22 cellular contexts compared by ENCODE assay signal in the genomic region with DNA sequence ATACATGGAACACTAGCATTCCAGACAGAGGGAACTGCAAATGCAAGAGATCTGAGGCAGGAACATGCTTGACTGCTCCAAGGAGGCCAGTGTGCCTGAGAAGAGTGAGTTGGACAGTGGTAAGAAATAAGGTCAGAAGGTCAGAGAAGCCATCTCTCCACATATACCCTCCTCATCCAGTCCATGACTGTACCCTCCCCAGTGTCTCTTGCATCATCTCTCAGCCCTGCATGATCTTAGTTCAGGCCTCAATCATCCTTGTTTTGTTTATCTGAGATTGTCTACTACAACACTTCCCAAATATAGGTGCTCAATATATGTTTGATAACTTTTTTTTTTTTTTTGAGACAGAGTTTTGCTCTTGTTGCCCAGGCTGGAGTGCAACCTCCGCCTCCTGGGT. TPM values are rescaled to one million over a fixed set of nuclear protein-coding genes. Genes with fewer than 3 reads are reported as not detected.
DNase-seq lines count a peak whose midpoint lies in the region; ATAC-seq, FAIRE-seq and TF ChIP-seq lines count a peak whose summit lies in the region.
"Had no signal": no experiment of that assay in that cellular context is flagged by ENCODE, and none has a peak within 500 bp of the region (broad histone marks: within the 10 kb centered on the region; RNA-seq: fewer than 3 reads in every experiment).

No MANE protein-coding gene starts in this region.

- H4K12ac ChIP-seq in trophoblast cell (ENCODE audit: low read depth, low read length): no peak overlapping the region

- no peak overlapping the region for H4K91ac ChIP-seq in trophoblast cell (ENCODE audit: low read depth, low read length)

- no peaks in the 10 kb centered on the region for H3K9me1 ChIP-seq in K562 (ENCODE audit: control insufficient read depth, insufficient read depth, low read length)

- peaks cover 11% of the 10 kb centered on the region for H3K9me3 Mint-ChIP-seq in activated naive CD4-positive, alpha-beta T cell treated with anti-CD3 and anti-CD28 coated beads, Interleukin-2, amount 10 ng/mL, durations not matched to agents 7 days and 5 days
- H3K9me3 Mint-ChIP-seq in activated naive CD4-positive, alpha-beta T cell treated with anti-CD3 and anti-CD28 coated beads for 36 hours: peaks cover 9% of the 10 kb centered on the region

- no peaks in the 10 kb centered on the region for H4K20me1 ChIP-seq in K562 (replicated peaks; ENCODE audit: control insufficient read depth, insufficient read depth, low read length)

- TF ChIP-seq POLR2A in K562 (conservative IDR thresholded peaks at IDR 0.05): peak; percentile 26; the same call in 1 of the 2 replicates

- H3K27ac ChIP-seq in K562 (ENCODE audit: extremely low read depth, low read depth, low read length): no peak overlapping the region
- no peak overlapping the region for H3K27ac ChIP-seq in trophoblast cell (ENCODE audit: low read depth, low read length)
- H3K27ac ChIP-seq: A549 had no signal

- no peak for TF ChIP-seq CTCF in K562 (IDR thresholded peaks at IDR 0.05 in 2 of 3, conservative IDR thresholded peaks at IDR 0.05 in 1 of 3; ENCODE audit: insufficient read depth in 2 of 3, low read depth in 1 of 3, low read length in 3 of 3)

- no peak for FAIRE-seq in K562 (lab: Jason Lieb, UNC)
- FAIRE-seq: A549, D721Med, G401.6, GM12891, HepG2, HTR-8/SVneo had no signal

- H2AK5ac ChIP-seq in trophoblast cell (ENCODE audit: low read length): no peak overlapping the region

- H3K27ac Mint-ChIP-seq in activated naive CD4-positive, alpha-beta T cell treated with anti-CD3 and anti-CD28 coated beads, Interleukin-2, amount 10 ng/mL, durations not matched to agents 7 days and 5 days: peak overlapping the region; percentile 30
- H3K27ac Mint-ChIP-seq in activated naive CD4-positive, alpha-beta T cell treated with anti-CD3 and anti-CD28 coated beads for 36 hours: no peak overlapping the region
- H3K27ac Mint-ChIP-seq: CD8-positive, alpha-beta T cell; GM23338 had no signal

- TF ChIP-seq RAD21 in K562 (CRISPR knock-in tag; conservative IDR thresholded peaks at IDR 0.05 in 1 of 2, IDR thresholded peaks at IDR 0.05 in 1 of 2): no peak

- in situ Hi-C loops in K562 (cut with MboI): no loop called here

- peaks cover 22% of the 10 kb centered on the region for H3K36me3 Mint-ChIP-seq in activated naive CD4-positive, alpha-beta T cell treated with anti-CD3 and anti-CD28 coated beads, Interleukin-2, amount 10 ng/mL, durations not matched to agents 7 days and 5 days
- H3K36me3 Mint-ChIP-seq in activated naive CD4-positive, alpha-beta T cell treated with anti-CD3 and anti-CD28 coated beads for 36 hours (ENCODE audit: low read depth): peaks cover 17% of the 10 kb centered on the region

- ATAC-seq in K562 (peak; percentile 70), HG02571 (IDR thresholded peaks at IDR 0.05; ENCODE audit: unreplicated experiment) (no peak), HG03432 (IDR thresholded peaks at IDR 0.05; ENCODE audit: unreplicated experiment) (no peak)
- ATAC-seq: A549; CD8-positive, alpha-beta T cell; GM23338; HepG2 had no signal

- no peak overlapping the region for H2BK5ac ChIP-seq in trophoblast cell (ENCODE audit: low read depth, low read length, poor library complexity)

- H3K9me3 ChIP-seq in K562 (replicated peaks; ENCODE audit: control insufficient read depth, insufficient read depth, low read depth, low read length) (peaks cover 13% of the 10 kb centered on the region), trophoblast cell (ENCODE audit: insufficient read depth, low read depth, low read length) (no peaks in the 10 kb centered on the region)
- H3K9me3 ChIP-seq: A549, BE2C had no signal

- H3K9ac ChIP-seq in K562 (ENCODE audit: insufficient read depth in 1 of 2, low read depth in 2 of 2, low read length in 2 of 2): no peak overlapping the region
- H3K9ac ChIP-seq in trophoblast cell (ENCODE audit: low read length): no peak overlapping the region

- H3K4me2 ChIP-seq in K562 (ENCODE audit: insufficient read depth, low read length) (no peak overlapping the region), trophoblast cell (ENCODE audit: low read length) (no peak overlapping the region)
- H3K4me2 ChIP-seq: A549, GM23338 had no signal

- no peak overlapping the region for H4K8ac ChIP-seq in trophoblast cell (ENCODE audit: low read depth, low read length)

- no peak overlapping the region for H2BK12ac ChIP-seq in trophoblast cell (ENCODE audit: low read length)

- H3K14ac ChIP-seq in trophoblast cell (ENCODE audit: low read length): no peak overlapping the region

- H3K18ac ChIP-seq in trophoblast cell (ENCODE audit: low read length): no peak overlapping the region

- peaks cover 0 to 6% of the 10 kb centered on the region in 2 experiments; a peak in 1 of 5 replicates for H3K4me1 ChIP-seq in K562 (replicated peaks in 1 of 2; ENCODE audit: control insufficient read depth in 2 of 2, insufficient read depth in 2 of 2, low read length in 2 of 2)
- no peaks in the 10 kb centered on the region for H3K4me1 ChIP-seq in trophoblast cell (ENCODE audit: control insufficient read depth in 1 of 2, insufficient read depth in 2 of 2, low read length in 2 of 2)
- H3K4me1 ChIP-seq: BE2C had no signal

- no peak overlapping the region for H3K4ac ChIP-seq in trophoblast cell (ENCODE audit: low read depth, low read length)

- H3K79me2 ChIP-seq in K562 (ENCODE audit: control insufficient read depth, insufficient read depth, low read length) (no peaks in the 10 kb centered on the region; the same call in 2 of the 3 replicates), trophoblast cell (ENCODE audit: control insufficient read depth, insufficient read depth, low read length, poor library complexity) (no peaks in the 10 kb centered on the region)

- intact Hi-C loops in activated naive CD4-positive, alpha-beta T cell treated with anti-CD3 and anti-CD28 coated beads for 36 hours (cut with micrococcal nuclease): no loop called here
- intact Hi-C loops in K562 (cut with micrococcal nuclease): no loop called here

- H3K4me1 Mint-ChIP-seq in activated naive CD4-positive, alpha-beta T cell treated with anti-CD3 and anti-CD28 coated beads, Interleukin-2, amount 10 ng/mL, durations not matched to agents 7 days and 5 days: peaks cover 14% of the 10 kb centered on the region
- peaks cover 3% of the 10 kb centered on the region for H3K4me1 Mint-ChIP-seq in activated naive CD4-positive, alpha-beta T cell treated with anti-CD3 and anti-CD28 coated beads for 36 hours (ENCODE audit: low read depth)
- H3K4me1 Mint-ChIP-seq: GM23338 had no signal

- peaks cover 27% of the 10 kb centered on the region for H3K36me3 ChIP-seq in K562 (ENCODE audit: control insufficient read depth, insufficient read depth, low read length)
- H3K36me3 ChIP-seq in trophoblast cell (ENCODE audit: control insufficient read depth in 1 of 2, insufficient read depth in 2 of 2, low read length in 2 of 2): no peaks in the 10 kb centered on the region
- H3K36me3 ChIP-seq: BE2C had no signal

- peaks cover under 1% of the 10 kb centered on the region for H3K79me1 ChIP-seq in trophoblast cell (ENCODE audit: low read length)

- H3K4me3 Mint-ChIP-seq in activated naive CD4-positive, alpha-beta T cell treated with anti-CD3 and anti-CD28 coated beads, Interleukin-2, amount 10 ng/mL, durations not matched to agents 7 days and 5 days: no peak overlapping the region
- no peak overlapping the region for H3K4me3 Mint-ChIP-seq in activated naive CD4-positive, alpha-beta T cell treated with anti-CD3 and anti-CD28 coated beads for 36 hours
- H3K4me3 Mint-ChIP-seq: CD14-positive monocyte; CD8-positive, alpha-beta T cell; GM23338 had no signal

- H3K4me3 ChIP-seq in K562: no peak overlapping the region
- no peak overlapping the region for H3K4me3 ChIP-seq in trophoblast cell (ENCODE audit: low read depth, low read length)
- H3K4me3 ChIP-seq: A549, GM23338 had no signal

- no peak overlapping the region for H2BK120ac ChIP-seq in trophoblast cell (ENCODE audit: insufficient read depth, low read length, poor library complexity)

- no peak for DNase-seq in activated naive CD4-positive, alpha-beta T cell treated with anti-CD3 and anti-CD28 coated beads, Interleukin-2, amount 10 ng/mL, durations not matched to agents 7 days and 5 days
- no peak for DNase-seq in activated naive CD4-positive, alpha-beta T cell treated with anti-CD3 and anti-CD28 coated beads for 36 hours
- no peak for DNase-seq in K562 (ENCODE audit: extremely low read depth in 1 of 4, low spot score in 3 of 4)
- no peak for DNase-seq in trophoblast cell
- DNase-seq in GM19238 (ENCODE audit: insufficient read length, low spot score): no peak
- DNase-seq: BE2C; CD8-positive, alpha-beta T cell; COR-L47; DMS153; DMS79 treated with DMSO at 0.1 percent for 48 hours; EL; H7 had no signal

- H3K23ac ChIP-seq in trophoblast cell (ENCODE audit: low read length): peak overlapping the region; percentile 69

- no peak for TF ChIP-seq EP300 in K562 (IDR thresholded peaks at IDR 0.05; ENCODE audit: low read length)

- CTCF ChIA-PET in activated naive CD4-positive, alpha-beta T cell treated with anti-CD3 and anti-CD28 coated beads, Interleukin-2, amount 10 ng/mL, durations not matched to agents 7 days and 5 days (lab: Charles Lee): no interaction called here
- CTCF ChIA-PET in activated naive CD4-positive, alpha-beta T cell treated with anti-CD3 and anti-CD28 coated beads for 36 hours (lab: Charles Lee): interaction anchor here (1.2 kb wide), 1 partner anchor 15 kb away, joined by 9 read pairs; no protein-coding TSS in a partner anchor
- CTCF ChIA-PET in K562 (lab: Yijun Ruan, JAX; ENCODE audit: low intra/inter-chr PET ratio): no interaction called here

- H2AFZ ChIP-seq in K562 (ENCODE audit: low read depth, low read length): no peak overlapping the region
- no peak overlapping the region for H2AFZ ChIP-seq in trophoblast cell (ENCODE audit: insufficient read depth, low read length, poor library complexity)
- H2AFZ ChIP-seq: GM23338 had no signal

- no peaks in the 10 kb centered on the region for H3K27me3 Mint-ChIP-seq in activated naive CD4-positive, alpha-beta T cell treated with anti-CD3 and anti-CD28 coated beads, Interleukin-2, amount 10 ng/mL, durations not matched to agents 7 days and 5 days
- no peaks in the 10 kb centered on the region for H3K27me3 Mint-ChIP-seq in activated naive CD4-positive, alpha-beta T cell treated with anti-CD3 and anti-CD28 coated beads for 36 hours (ENCODE audit: low read depth)

- BruUV-seq in K562 (replicated peaks; lab: Mats Ljungman, UMichigan): no TSS peak

- 100% methylated on average over 1 of the region's 1 CpG for WGBS in K562 (ENCODE audit: insufficient coverage, low coverage, missing lambda C conversion rate)
- WGBS in trophoblast cell (ENCODE audit: extremely low coverage, insufficient coverage, insufficient read length): no CpG with 5 or more reads among the region's 1 CpG

- POLR2A ChIA-PET in K562 (lab: Yijun Ruan, JAX): no interaction called here

- H3K27me3 ChIP-seq in K562 (ENCODE audit: control insufficient read depth in 2 of 2, insufficient read depth in 2 of 2, low read length in 2 of 2) (no peaks in the 10 kb centered on the region), trophoblast cell (ENCODE audit: insufficient read depth, low read length) (no peaks in the 10 kb centered on the region)
- H3K27me3 ChIP-seq: BE2C had no signal

RNA-seq across cellular contexts. Expression of gene RSL24D1, which starts 5.5 kb away (rescaled TPM):
- 100 to 1,000 TPM; 201 to 209 TPM for total RNA-seq in activated naive CD4-positive, alpha-beta T cell treated with anti-CD3 and anti-CD28 coated beads for 36 hours
- total RNA-seq in K562 (2011; cell fraction: chromatin; rRNA removed; ENCODE audit: low replicate concordance): 26.5 and 73.3 TPM in 2 replicates
- total RNA-seq in K562 (2011; cell fraction: nucleolus; rRNA removed): 25.2 and 27.1 TPM in 2 replicates
- total RNA-seq in K562 (2011; cell fraction: nucleoplasm; rRNA removed): 54.3 and 90.4 TPM in 2 replicates
- total RNA-seq in K562 (2014; rRNA removed): 121 and 134 TPM in 2 replicates
- 260 and 317 TPM in 2 replicates for total RNA-seq in K562 (2014; rRNA removed; fragmentation: Illumina TruSeq; extraction: Trizol)
- total RNA-seq in K562 (2015; rRNA removed; fragmentation: Illumina TruSeq; extraction: Trizol): 121 and 133 TPM in 2 replicates
- total RNA-seq in K562 (2021): 175 TPM in 2 replicates
- polyA plus RNA-seq in K562 (2011; rRNA removed): 184 and 226 TPM in 2 replicates
- 16.4 and 66.5 TPM in 2 replicates for polyA plus RNA-seq in K562 (2011; cell fraction: cytosol; rRNA removed)
- polyA plus RNA-seq in K562 (2011; cell fraction: nucleus; rRNA removed): 16.0 and 43.1 TPM in 2 replicates
- polyA plus RNA-seq in K562 (2012): 148 and 281 TPM in 2 replicates
- 158 and 163 TPM in 2 replicates for polyA plus RNA-seq in K562 (2014; fragmentation: Illumina TruSeq; extraction: Trizol)
- polyA plus RNA-seq in K562 (2014; fragmentation: Nextera tagmentation; extraction: Ambion mirVana): 100 to 1,000 TPM; 272 to 324 TPM
- polyA plus RNA-seq in K562 (2014; rRNA removed): 194 and 223 TPM in 2 replicates
- polyA minus RNA-seq in K562 (2011; rRNA and poly(A)+ RNA removed): 91.4 and 126 TPM in 2 replicates
- 36.3 and 46.4 TPM in 2 replicates for polyA minus RNA-seq in K562 (2011; cell fraction: cytosol; rRNA and poly(A)+ RNA removed)
- polyA minus RNA-seq in K562 (2011; cell fraction: nucleus; rRNA and poly(A)+ RNA removed): 39.9 and 87.9 TPM in 2 replicates
- 70.1 and 71.4 TPM in 2 replicates for polyA plus RNA-seq in trophoblast cell (2013)
